Comparison of ENCODE assay signal across 18 cellular contexts in genomic region chr5:52705720-52706119, GRCh38.
A peak's percentile ranks its signal among the peaks of the same experiment; 100 is the strongest.
DNase-seq lines count a peak whose midpoint lies in the region; ATAC-seq, FAIRE-seq and TF ChIP-seq lines count a peak whose summit lies in the region.
"Had no signal": no experiment of that assay in that cellular context is flagged by ENCODE, and none has a peak within 500 bp of the region (broad histone marks: within the 10 kb centered on the region; RNA-seq: fewer than 3 reads in every experiment).

No MANE protein-coding gene starts in this region.

- H3K27ac ChIP-seq in ACC112 (ENCODE audit: low read depth, low read length) (no peak overlapping the region), RWPE2 (ENCODE audit: poor library complexity, severe bottlenecking) (no peak overlapping the region), keratinocyte (ENCODE audit: control insufficient read depth, insufficient read depth, low read length) (no peak overlapping the region), kidney (ENCODE audit: low read depth in 2 of 2, low read length in 2 of 2) (no peak overlapping the region)
- H3K27ac ChIP-seq: coronary artery, SK-N-MC had no signal

- peaks cover 2% of the 10 kb centered on the region for H3K27me3 Mint-ChIP-seq in Caco-2 (ENCODE audit: insufficient read depth, unreplicated experiment)
- H3K27me3 Mint-ChIP-seq: activated T-helper 17 cell treated with anti-CD3 and anti-CD28 coated beads, Interleukin-2, amount 50 U/mL, for 72 hours; progenitor cell of endocrine pancreas had no signal

- TF ChIP-seq CTCF in RWPE2 (IDR thresholded peaks at IDR 0.05; ENCODE audit: poor library complexity, severe bottlenecking) = no peak
- no peak for TF ChIP-seq CTCF in keratinocyte (optimal IDR thresholded peaks at IDR 0.05 in 1 of 3, IDR thresholded peaks at IDR 0.05 in 1 of 3, conservative IDR thresholded peaks at IDR 0.05 in 1 of 3; ENCODE audit: extremely low read depth in 1 of 3, insufficient read depth in 2 of 3, low read length in 3 of 3)
- TF ChIP-seq CTCF in Caco-2 (IDR thresholded peaks at IDR 0.05; ENCODE audit: insufficient read depth in 1 of 2, low read depth in 1 of 2, low read length in 1 of 2, severe bottlenecking in 1 of 2, unreplicated experiment in 1 of 2) = no peak
- TF ChIP-seq CTCF in kidney (IDR thresholded peaks at IDR 0.05; ENCODE audit: borderline replicate concordance, extremely low read depth, insufficient read depth) = no peak

- POLR2A ChIA-PET in Caco-2 (lab: Charles Lee) = no interaction called here

- no peak overlapping the region for H3K27ac Mint-ChIP-seq in Caco-2 (ENCODE audit: unreplicated experiment)
- H3K27ac Mint-ChIP-seq: activated T-helper 17 cell treated with anti-CD3 and anti-CD28 coated beads, Interleukin-2, amount 50 U/mL, for 72 hours; progenitor cell of endocrine pancreas had no signal

- DNase-seq in EH (ENCODE audit: low read depth) (peak; percentile 79), RWPE2 (ENCODE audit: low spot score) (no peak), keratinocyte (ENCODE audit: low read depth, low spot score) (no peak), Caco-2 (no peak), KBM-7 (no peak), kidney (no peak)
- no peak for DNase-seq in stimulated activated CD4-positive, alpha-beta T cell treated with anti-CD3 and anti-CD28 coated beads, Interleukin-4, amount 100 ng/mL, for 1 hour
- DNase-seq: activated CD4-positive, alpha-beta T cell treated with anti-CD3 and anti-CD28 coated beads, Interleukin-2, amount 50 U/mL, for 48 hours; anterior cingulate cortex; NCI-H1930; NCI-H510A treated with DMSO at 0.1 percent for 48 hours; uterus had no signal

- no TSS peak for BruUV-seq in Caco-2 (replicated peaks; lab: Mats Ljungman, UMichigan)

- H2AFZ ChIP-seq in ACC112 (ENCODE audit: low read length, unreplicated experiment) (no peak overlapping the region), keratinocyte (ENCODE audit: control insufficient read depth, low read length) (no peak overlapping the region)

- dilution Hi-C loops in keratinocyte (cut with MboI; ENCODE audit: extremely low pct_ligation_motif_present, low sequenced_read_pairs) = no loop called here

- H3K36me3 ChIP-seq in ACC112 (ENCODE audit: insufficient read depth, low read length) (no peaks in the 10 kb centered on the region), RWPE2 (ENCODE audit: low read depth) (0 out of 2 replicates have a peak, but pooled peaks cover 5% of the 10 kb centered on the region), keratinocyte (ENCODE audit: control insufficient read depth in 2 of 2, extremely low read depth in 1 of 2, insufficient read depth in 2 of 2, low read length in 2 of 2) (no peaks in the 10 kb centered on the region), Caco-2 (ENCODE audit: control insufficient read depth, insufficient read depth, low read length) (no peaks in the 10 kb centered on the region), kidney (ENCODE audit: control insufficient read depth in 1 of 2, insufficient read depth in 2 of 2, low read length in 2 of 2) (no peaks in the 10 kb centered on the region)
- H3K36me3 ChIP-seq: uterus had no signal

- H3K4me3 ChIP-seq in ACC112 (ENCODE audit: low read depth, low read length) (peak overlapping the region; percentile 50; the same call in 1 of the 2 replicates), RWPE2 (ENCODE audit: severe bottlenecking) (no peak overlapping the region), keratinocyte (ENCODE audit: control insufficient read depth in 2 of 3, extremely low read depth in 1 of 3, insufficient read depth in 2 of 3, low read depth in 1 of 3, low read length in 3 of 3) (no peak overlapping the region), Caco-2 (ENCODE audit: low read depth, low read length) (no peak overlapping the region), kidney (ENCODE audit: low read length in 2 of 2) (no peak overlapping the region)
- H3K4me3 ChIP-seq: coronary artery, SK-N-MC, uterus had no signal

- H3K9me3 Mint-ChIP-seq in Caco-2 (ENCODE audit: unreplicated experiment) = no peaks in the 10 kb centered on the region
- H3K9me3 Mint-ChIP-seq: activated T-helper 17 cell treated with anti-CD3 and anti-CD28 coated beads, Interleukin-2, amount 50 U/mL, for 72 hours had no signal

- intact Hi-C loops in Caco-2 (cut with micrococcal nuclease; ENCODE audit: unreplicated experiment) (no loop called here), kidney (cut with DNase I) (no loop called here)

- no peak overlapping the region for H3K4me3 Mint-ChIP-seq in Caco-2 (ENCODE audit: unreplicated experiment)
- H3K4me3 Mint-ChIP-seq: activated T-helper 17 cell treated with anti-CD3 and anti-CD28 coated beads, Interleukin-2, amount 50 U/mL, for 72 hours had no signal

- peaks cover 6% of the 10 kb centered on the region for H3K4me1 Mint-ChIP-seq in Caco-2 (ENCODE audit: low read depth, unreplicated experiment)

- H3K9ac ChIP-seq in keratinocyte (ENCODE audit: control insufficient read depth, extremely low read depth, insufficient read depth, low read length) (no peak overlapping the region), kidney (ENCODE audit: low read length in 2 of 2) (no peak overlapping the region)

- H3K9me3 ChIP-seq in RWPE2 (ENCODE audit: severe bottlenecking) = no peaks in the 10 kb centered on the region
- no peaks in the 10 kb centered on the region for H3K9me3 ChIP-seq in keratinocyte (ENCODE audit: control insufficient read depth, low read depth, low read length)
- no peaks in the 10 kb centered on the region for H3K9me3 ChIP-seq in Caco-2
- no peaks in the 10 kb centered on the region for H3K9me3 ChIP-seq in kidney (ENCODE audit: control insufficient read depth in 1 of 2, low read length in 2 of 2)
- H3K9me3 ChIP-seq: uterus had no signal

- H3K36me3 Mint-ChIP-seq in Caco-2 (ENCODE audit: insufficient read depth, unreplicated experiment) = no peaks in the 10 kb centered on the region

- FAIRE-seq in keratinocyte (lab: Jason Lieb, UNC) (peak; percentile 63), kidney (lab: Jason Lieb, UNC) (no peak)

- CTCF ChIA-PET in Caco-2 (lab: Charles Lee) = no interaction called here

- H3K4me1 ChIP-seq in ACC112 (ENCODE audit: control insufficient read depth, insufficient read depth, low read length, unreplicated experiment) = peaks cover 47% of the 10 kb centered on the region
- H3K4me1 ChIP-seq in RWPE2 (ENCODE audit: insufficient read depth, poor library complexity, severe bottlenecking) = peaks cover 15% of the 10 kb centered on the region
- peaks cover 10% of the 10 kb centered on the region for H3K4me1 ChIP-seq in keratinocyte (ENCODE audit: control insufficient read depth, extremely low read depth, insufficient read depth, low read length)
- H3K4me1 ChIP-seq in Caco-2 = no peaks in the 10 kb centered on the region
- H3K4me1 ChIP-seq in kidney (ENCODE audit: control insufficient read depth in 1 of 2, insufficient read depth in 1 of 2, low read depth in 1 of 2, low read length in 2 of 2) = peaks cover 0 to 4% of the 10 kb centered on the region in 2 donors

- no peaks in the 10 kb centered on the region for H4K20me1 ChIP-seq in keratinocyte (ENCODE audit: control insufficient read depth, extremely low read depth, insufficient read depth, low read length)

- H3K27me3 ChIP-seq in ACC112 (ENCODE audit: insufficient read depth, low read length) (no peaks in the 10 kb centered on the region), RWPE2 (ENCODE audit: insufficient read depth, poor library complexity, severe bottlenecking) (no peaks in the 10 kb centered on the region), keratinocyte (ENCODE audit: control insufficient read depth, extremely low read depth, insufficient read depth, low read length) (no peaks in the 10 kb centered on the region), Caco-2 (replicated peaks; ENCODE audit: control insufficient read depth, insufficient read depth, low read length) (no peaks in the 10 kb centered on the region)
- H3K27me3 ChIP-seq: uterus had no signal

- no peaks in the 10 kb centered on the region for H3K9me1 ChIP-seq in keratinocyte (ENCODE audit: control insufficient read depth, extremely low read depth, insufficient read depth, low read length)

- in situ Hi-C loops in KBM-7 (cut with MboI; ENCODE audit: low pct_unique_long_range_greater_than_20kb, low sequenced_read_pairs) = no loop called here

- peak; percentile 72 for ATAC-seq in RWPE2 (ENCODE audit: low read depth)
- ATAC-seq: activated T-helper 17 cell treated with anti-CD3 and anti-CD28 coated beads, Interleukin-2, amount 50 U/mL, for 72 hours; esophagus mucosa had no signal

- no peak overlapping the region for H3K4me2 ChIP-seq in keratinocyte (ENCODE audit: control insufficient read depth, extremely low read depth, insufficient read depth, low read depth, low read length)

- no peaks in the 10 kb centered on the region for H3K79me2 ChIP-seq in ACC112 (ENCODE audit: control insufficient read depth, insufficient read depth, low read length, unreplicated experiment)
- H3K79me2 ChIP-seq in keratinocyte (ENCODE audit: control insufficient read depth, insufficient read depth, low read length) = no peaks in the 10 kb centered on the region
